1 cellular context compared by ENCODE assay signal in genomic region chr1:3856923-3857790, GRCh38.
TF ChIP-seq lines count a peak whose summit lies in the region.

CEP104 (minus strand) TSS chr1:3857211; CDS start chr1:3852407, 4,804 bp downstream.
A gene with protein sequence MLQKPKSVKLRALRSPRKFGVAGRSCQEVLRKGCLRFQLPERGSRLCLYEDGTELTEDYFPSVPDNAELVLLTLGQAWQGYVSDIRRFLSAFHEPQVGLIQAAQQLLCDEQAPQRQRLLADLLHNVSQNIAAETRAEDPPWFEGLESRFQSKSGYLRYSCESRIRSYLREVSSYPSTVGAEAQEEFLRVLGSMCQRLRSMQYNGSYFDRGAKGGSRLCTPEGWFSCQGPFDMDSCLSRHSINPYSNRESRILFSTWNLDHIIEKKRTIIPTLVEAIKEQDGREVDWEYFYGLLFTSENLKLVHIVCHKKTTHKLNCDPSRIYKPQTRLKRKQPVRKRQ (plus strand): TSS chr1:3857476. CDS start chr1:3857604, 128 bp downstream.

TF ChIP-seq in K562, 482 proteins besides CTCF, POLR2A, EP300 and RAD21 (continued from another document and continues in another):
- TF ChIP-seq ZNF511 (CRISPR knock-in tag; IDR thresholded peaks at IDR 0.05) (peak; percentile 60; the same call in 1 of the 2 replicates), FOXM1 (IDR thresholded peaks at IDR 0.05; ENCODE audit: low read depth) (no peak), FOXM1 (CRISPR knock-in tag; IDR thresholded peaks at IDR 0.05; ENCODE audit: low read depth) (peak; percentile 71; the same call in 1 of the 2 replicates), CHD1 (IDR thresholded peaks at IDR 0.05; ENCODE audit: low read length) (peak; percentile 72), BHLHE40 (IDR thresholded peaks at IDR 0.05; ENCODE audit: low read length) (no peak), MAZ (CRISPR knock-in tag; conservative IDR thresholded peaks at IDR 0.05 in 1 of 2, IDR thresholded peaks at IDR 0.05 in 1 of 2) (peak; percentile 62 to 82; a peak in 3 of 4 replicates), ZNF395 (CRISPR knock-in tag; IDR thresholded peaks at IDR 0.05) (0 out of 2 replicates have a peak, but pooled peaks have one; percentile 51), E2F6 (IDR thresholded peaks at IDR 0.05; ENCODE audit: borderline replicate concordance in 1 of 2, extremely low read depth in 1 of 2, insufficient read depth in 1 of 2, insufficient read length in 1 of 2, low read depth in 1 of 2, low read length in 1 of 2, poor library complexity in 1 of 2, severe bottlenecking in 1 of 2) (peak; percentile 82 to 84), JUND (IDR thresholded peaks at IDR 0.05; ENCODE audit: borderline replicate concordance, low read depth, low read length) (peak; percentile 72), JUND (tag; IDR thresholded peaks at IDR 0.05; ENCODE audit: borderline replicate concordance, low read depth, low read length) (peak; percentile 50; the same call in 1 of the 3 replicates), ZNF280A (IDR thresholded peaks at IDR 0.05; ENCODE audit: low read depth, partially characterized antibody) (no peak), ESRRA (IDR thresholded peaks at IDR 0.05; ENCODE audit: borderline replicate concordance, low read depth) (peak; percentile 13; the same call in 1 of the 2 replicates), RNF219 (CRISPR knock-in tag; IDR thresholded peaks at IDR 0.05) (no peak), MNT (conservative IDR thresholded peaks at IDR 0.05) (peak; percentile 71 to 82), MYNN (IDR thresholded peaks at IDR 0.05) (peak; percentile 69), MYNN (CRISPR knock-in tag; IDR thresholded peaks at IDR 0.05) (no peak), SNIP1 (IDR thresholded peaks at IDR 0.05; ENCODE audit: low read depth) (peak; percentile 58; the same call in 1 of the 2 replicates), ZNF75A (CRISPR knock-in tag; IDR thresholded peaks at IDR 0.05) (no peak), FOXP4 (CRISPR knock-in tag; IDR thresholded peaks at IDR 0.05; ENCODE audit: borderline replicate concordance) (peak; percentile 95), GMEB1 (CRISPR knock-in tag; IDR thresholded peaks at IDR 0.05) (peak; percentile 46; the same call in 1 of the 2 replicates), ZNF12 (CRISPR knock-in tag; IDR thresholded peaks at IDR 0.05) (0 out of 2 replicates have a peak, but pooled peaks have one; percentile 66), ZNF76 (CRISPR knock-in tag; IDR thresholded peaks at IDR 0.05; ENCODE audit: borderline replicate concordance) (no peak), RBM39 (optimal IDR thresholded peaks at IDR 0.05; ENCODE audit: low read depth, low read length) (no peak), RERE (CRISPR knock-in tag; IDR thresholded peaks at IDR 0.05; ENCODE audit: borderline replicate concordance) (no peak), ZBED1 (IDR thresholded peaks at IDR 0.05) (peak; percentile 55; the same call in 1 of the 2 replicates), ZBTB17 (CRISPR knock-in tag; IDR thresholded peaks at IDR 0.05) (peak; percentile 68; the same call in 1 of the 2 replicates), MEIS2 (IDR thresholded peaks at IDR 0.05; ENCODE audit: partially characterized antibody) (peak; percentile 99), SIN3A (IDR thresholded peaks at IDR 0.05; ENCODE audit: borderline replicate concordance in 2 of 2, control insufficient read depth in 1 of 2, low read depth in 2 of 2, low read length in 2 of 2) (peak; percentile 61 to 69; a peak in 3 of 4 replicates), PHF20 (IDR thresholded peaks at IDR 0.05; ENCODE audit: partially characterized antibody) (peak; percentile 62)
- TF ChIP-seq, protein P1, sequence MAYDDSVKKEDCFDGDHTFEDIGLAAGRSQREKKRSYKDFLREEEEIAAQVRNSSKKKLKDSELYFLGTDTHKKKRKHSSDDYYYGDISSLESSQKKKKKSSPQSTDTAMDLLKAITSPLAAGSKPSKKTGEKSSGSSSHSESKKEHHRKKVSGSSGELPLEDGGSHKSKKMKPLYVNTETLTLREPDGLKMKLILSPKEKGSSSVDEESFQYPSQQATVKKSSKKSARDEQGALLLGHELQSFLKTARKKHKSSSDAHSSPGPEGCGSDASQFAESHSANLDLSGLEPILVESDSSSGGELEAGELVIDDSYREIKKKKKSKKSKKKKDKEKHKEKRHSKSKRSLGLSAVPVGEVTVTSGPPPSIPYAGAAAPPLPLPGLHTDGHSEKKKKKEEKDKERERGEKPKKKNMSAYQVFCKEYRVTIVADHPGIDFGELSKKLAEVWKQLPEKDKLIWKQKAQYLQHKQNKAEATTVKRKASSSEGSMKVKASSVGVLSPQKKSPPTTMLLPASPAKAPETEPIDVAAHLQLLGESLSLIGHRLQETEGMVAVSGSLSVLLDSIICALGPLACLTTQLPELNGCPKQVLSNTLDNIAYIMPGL (CRISPR knock-in tag; IDR thresholded peaks at IDR 0.05), result no peak
- TF ChIP-seq, protein P2, sequence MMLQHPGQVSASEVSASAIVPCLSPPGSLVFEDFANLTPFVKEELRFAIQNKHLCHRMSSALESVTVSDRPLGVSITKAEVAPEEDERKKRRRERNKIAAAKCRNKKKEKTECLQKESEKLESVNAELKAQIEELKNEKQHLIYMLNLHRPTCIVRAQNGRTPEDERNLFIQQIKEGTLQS (IDR thresholded peaks at IDR 0.05), result no peak
- TF ChIP-seq, protein P2 (CRISPR knock-in tag; conservative IDR thresholded peaks at IDR 0.05), result no peak
